ENCODE assay signal across 21 cellular contexts in the genomic region with DNA sequence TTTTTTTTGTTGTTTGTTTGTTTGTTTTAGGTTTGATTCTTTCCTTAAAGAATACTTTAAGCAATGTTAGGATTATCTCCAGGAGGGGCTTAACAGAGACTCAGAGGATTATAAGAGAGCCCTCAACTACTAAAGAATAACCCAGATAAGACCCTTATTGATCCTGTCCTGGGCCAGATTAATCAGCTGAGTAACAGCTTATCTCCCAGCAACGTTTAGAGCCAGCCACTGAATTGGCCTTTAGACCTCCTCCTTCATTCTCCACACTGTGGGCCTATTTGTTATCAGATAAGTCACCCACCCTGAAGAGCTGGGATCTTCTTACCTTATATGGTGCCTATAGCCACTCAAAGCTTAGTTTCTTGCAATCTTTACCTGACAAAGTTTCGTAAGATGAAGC.
"Had no signal": no experiment of that assay in that cellular context is flagged by ENCODE, and none has a peak within 500 bp of the region (broad histone marks: within the 10 kb centered on the region; RNA-seq: fewer than 3 reads in every experiment).

No MANE protein-coding gene starts in this region.

- H3K27ac ChIP-seq: epithelial cell of prostate, esophagus muscularis mucosa, gastrocnemius medialis, heart right ventricle, left ventricle myocardium inferior, suprapubic skin, thyroid gland, upper lobe of left lung, uterus had no signal

- H3K27me3 ChIP-seq: esophagus muscularis mucosa, gastrocnemius medialis, thyroid gland, upper lobe of left lung, uterus had no signal

- DNase-seq: effector memory CD4-positive, alpha-beta T cell; gastrocnemius medialis; heart right ventricle; hypothalamus; immature natural killer cell; left ventricle myocardium inferior; mesenchymal stem cell; naive B cell; right cardiac atrium; stimulated activated CD4-positive, alpha-beta T cell treated with anti-CD3 and anti-CD28 coated beads, Interleukin-4, amount 100 ng/mL, for 1 hour; stimulated activated CD8-positive, alpha-beta memory T cell treated with anti-CD3 and anti-CD28 coated beads, Interleukin-4, amount 100 ng/mL, for 48 hours; stimulated activated naive CD8-positive, alpha-beta T cell treated with anti-CD3 and anti-CD28 coated beads, Interleukin-15, Interleukin-2, amounts not matched to agents 100 U/mL and 50 U/mL, for 24 hours; thyroid gland; upper lobe of left lung; uterus had no signal

- H3K27ac Mint-ChIP-seq: immature natural killer cell; nephron; stimulated activated effector memory CD8-positive, alpha-beta T cell treated with anti-CD3 and anti-CD28 coated beads, Interleukin-12 subunit alpha, Interleukin-12 subunit beta, amount 100 ng/mL, for 72 hours had no signal

- H3K9me3 Mint-ChIP-seq: immature natural killer cell; naive B cell; nephron; stimulated activated effector memory CD8-positive, alpha-beta T cell treated with anti-CD3 and anti-CD28 coated beads, Interleukin-12 subunit alpha, Interleukin-12 subunit beta, amount 100 ng/mL, for 72 hours had no signal

- H3K4me3 Mint-ChIP-seq: immature natural killer cell; naive B cell; nephron; stimulated activated effector memory CD8-positive, alpha-beta T cell treated with anti-CD3 and anti-CD28 coated beads, Interleukin-12 subunit alpha, Interleukin-12 subunit beta, amount 100 ng/mL, for 72 hours had no signal

- H3K4me1 Mint-ChIP-seq: immature natural killer cell; naive B cell; nephron; stimulated activated effector memory CD8-positive, alpha-beta T cell treated with anti-CD3 and anti-CD28 coated beads, Interleukin-12 subunit alpha, Interleukin-12 subunit beta, amount 100 ng/mL, for 72 hours had no signal

- H3K36me3 Mint-ChIP-seq: immature natural killer cell; naive B cell; stimulated activated effector memory CD8-positive, alpha-beta T cell treated with anti-CD3 and anti-CD28 coated beads, Interleukin-12 subunit alpha, Interleukin-12 subunit beta, amount 100 ng/mL, for 72 hours had no signal

- H3K4me3 ChIP-seq: esophagus muscularis mucosa, gastrocnemius medialis, heart right ventricle, left ventricle myocardium inferior, lung, suprapubic skin, thyroid gland, upper lobe of left lung, uterus had no signal

- H3K4me1 ChIP-seq: esophagus muscularis mucosa, gastrocnemius medialis, left ventricle myocardium inferior, suprapubic skin, thyroid gland, upper lobe of left lung, uterus had no signal

- H3K9me3 ChIP-seq: esophagus muscularis mucosa, gastrocnemius medialis, heart right ventricle, left ventricle myocardium inferior, suprapubic skin, thyroid gland, upper lobe of left lung, uterus had no signal

- H3K36me3 ChIP-seq: esophagus muscularis mucosa, gastrocnemius medialis, heart right ventricle, left ventricle myocardium inferior, suprapubic skin, thyroid gland, upper lobe of left lung, uterus had no signal

- ATAC-seq: gastrocnemius medialis; heart right ventricle; right cardiac atrium; stimulated activated effector memory CD8-positive, alpha-beta T cell treated with anti-CD3 and anti-CD28 coated beads, Interleukin-12 subunit alpha, Interleukin-12 subunit beta, amount 100 ng/mL, for 72 hours; stimulated activated naive CD8-positive, alpha-beta T cell treated with anti-CD3 and anti-CD28 coated beads, Interleukin-15, Interleukin-2, amounts not matched to agents 100 U/mL and 50 U/mL, for 24 hours had no signal
